16 cellular contexts compared by ENCODE assay signal in the genomic region with DNA sequence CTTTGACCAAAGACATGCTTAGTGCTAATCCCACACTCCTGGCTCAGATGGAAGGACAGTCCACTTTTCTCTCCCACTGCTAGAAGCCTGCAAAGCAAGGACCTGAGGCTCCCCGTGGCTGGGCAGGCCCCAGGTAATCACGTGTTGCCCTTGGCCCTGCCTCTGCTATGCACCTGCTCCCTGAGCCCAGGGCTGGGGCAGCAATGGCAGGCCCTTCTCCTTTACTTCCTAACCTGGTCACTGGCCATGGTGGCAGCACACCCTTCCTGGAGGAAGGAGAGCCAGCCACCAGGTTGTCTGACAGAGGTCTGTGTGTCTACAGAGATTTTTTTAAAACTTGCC. TPM values are rescaled to one million over a fixed set of nuclear protein-coding genes. Genes with fewer than 3 reads are reported as not detected.
DNase-seq lines count a peak whose midpoint lies in the region; ATAC-seq and TF ChIP-seq lines count a peak whose summit lies in the region.
"Had no signal": no experiment of that assay in that cellular context is flagged by ENCODE, and none has a peak within 500 bp of the region (broad histone marks: within the 10 kb centered on the region; RNA-seq: fewer than 3 reads in every experiment).

No MANE protein-coding gene starts in this region.

- no peak for ATAC-seq in GM18520 (IDR thresholded peaks at IDR 0.05; ENCODE audit: unreplicated experiment)
- no peak for ATAC-seq in GM18873 (IDR thresholded peaks at IDR 0.05; ENCODE audit: low FRiP score, unreplicated experiment)
- ATAC-seq: GM23338, HCT116 had no signal

- 55 to 90% methylated on average over 2 of the region's 2 CpGs for WGBS in lower leg skin, 2 donors

- no peak for TF ChIP-seq CTCF in lower leg skin (IDR thresholded peaks at IDR 0.05)

- TF ChIP-seq POLR2A in lower leg skin (IDR thresholded peaks at IDR 0.05), result no peak

- peak; percentile 4 to 62 for DNase-seq in lower leg skin (ENCODE audit: low spot score in 2 of 2)
- peak; percentile 76 for DNase-seq in mesenteric fat pad (ENCODE audit: low spot score)
- DNase-seq in posterior vena cava (ENCODE audit: low spot score), result peak; percentile 54
- DNase-seq in activated CD4-positive, alpha-beta T cell treated with anti-CD3 and anti-CD28 coated beads for 4 hours, result no peak
- DNase-seq: C1 segment of cervical spinal cord; Calu3; CD4-positive, alpha-beta memory T cell; COR-L47; DMS53; DND-41; H9 had no signal

- intact Hi-C loops in lower leg skin (cut with DNase I; ENCODE audit: low total_unique reads), result no loop called here
- intact Hi-C loops in posterior vena cava (cut with DNase I), result no loop called here

- no peak overlapping the region for H3K4me3 ChIP-seq in lower leg skin (ENCODE audit: low read depth, poor library complexity, severe bottlenecking)
- H3K4me3 ChIP-seq: GM23338 had no signal

RNA-seq across cellular contexts. Expression of gene ZNF492, which starts 27.9 kb away (rescaled TPM):
- total RNA-seq in lower leg skin (under 1 TPM; 0.08 to 0.84 (median 0.23) TPM), mesenteric fat pad (0.29 TPM), posterior vena cava (under 1 TPM; 0.23 to 0.33 TPM)
- total RNA-seq: A673, Calu3, H9 had no signal

Comparison
In these comparisons a context has a peak if more than half of its experiments do, and no peak if none do; other contexts are left out.
1. DNase-seq: peak in lower leg skin (2 of 2), mesenteric fat pad (single experiment) and posterior vena cava (single experiment); none in activated CD4-positive, alpha-beta T cell treated with anti-CD3 and anti-CD28 coated beads for 4 hours (0 of 2).